In the genomic region with DNA sequence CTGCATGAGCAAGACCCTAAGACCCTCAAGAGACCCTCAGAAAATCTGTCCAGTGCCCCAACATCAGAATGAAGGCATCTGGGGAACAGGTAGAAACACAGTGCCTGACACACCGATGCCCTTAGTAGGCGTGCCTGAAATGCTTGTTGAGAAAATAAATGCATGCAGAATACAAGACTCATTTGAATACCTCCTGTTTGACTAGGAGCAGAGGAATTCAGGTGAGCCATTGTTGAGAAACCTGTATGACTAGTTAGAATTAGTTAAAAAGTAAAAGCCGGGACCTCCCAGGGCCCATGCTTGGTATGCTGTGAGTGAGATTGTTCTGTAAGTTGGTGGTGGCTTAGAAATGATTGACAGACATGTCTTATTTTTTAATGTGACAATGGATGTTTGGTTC, we compare ENCODE assay signal across 15 cellular contexts. TPM values are rescaled to one million over a fixed set of nuclear protein-coding genes. Genes with fewer than 3 reads are reported as not detected.
A peak's percentile ranks its signal among the peaks of the same experiment; 100 is the strongest.
DNase-seq lines count a peak whose midpoint lies in the region; ATAC-seq, FAIRE-seq and TF ChIP-seq lines count a peak whose summit lies in the region.
"Had no signal": no experiment of that assay in that cellular context is flagged by ENCODE, and none has a peak within 500 bp of the region (broad histone marks: within the 10 kb centered on the region; RNA-seq: fewer than 3 reads in every experiment).

No MANE protein-coding gene starts in this region.

- FAIRE-seq in bronchial epithelial cell (lab: Jason Lieb, UNC), result peak; percentile 93
- FAIRE-seq in GM12891 (lab: Jason Lieb, UNC), result no peak
- FAIRE-seq: GM18507 had no signal

- no peaks in the 10 kb centered on the region for H3K9me3 ChIP-seq in HUES6 (ENCODE audit: control insufficient read depth, insufficient read depth, low read depth, low read length)
- H3K9me3 ChIP-seq in upper lobe of right lung, result no peaks in the 10 kb centered on the region
- H3K9me3 ChIP-seq: gastroesophageal sphincter, left ventricle myocardium inferior, vagina had no signal

- H3K4me1 ChIP-seq in HUES6 (ENCODE audit: control insufficient read depth, insufficient read depth, low read length) (peaks cover 25% of the 10 kb centered on the region), upper lobe of right lung (peaks cover 14% of the 10 kb centered on the region)
- H3K4me1 ChIP-seq: gastroesophageal sphincter, left ventricle myocardium inferior, vagina had no signal

- intact Hi-C loops in left colon (cut with DNase I, micrococcal nuclease) (no loop called here), upper lobe of right lung (cut with DNase I) (no loop called here), cardiac septum (cut with DNase I) (no loop called here)

- peak; percentile 94 for DNase-seq in bronchial epithelial cell (ENCODE audit: low read depth)
- peak in 1 of 2 donors; percentile 49 for DNase-seq in left colon
- DNase-seq in upper lobe of right lung, result no peak
- no peak for DNase-seq in GM12891 (ENCODE audit: insufficient read length, low spot score)
- no peak for DNase-seq in cardiac septum (ENCODE audit: low spot score)
- DNase-seq in NCI-H748 (lab: John Stamatoyannopoulos, UW; ENCODE audit: unreplicated experiment), result no peak
- DNase-seq: CD4-positive, CD25-positive, alpha-beta regulatory T cell; effector memory CD4-positive, alpha-beta T cell; left ventricle myocardium inferior; right cardiac atrium had no signal

- H3K27me3 ChIP-seq in HUES6 (ENCODE audit: control insufficient read depth, insufficient read depth, low read length), result no peaks in the 10 kb centered on the region
- no peaks in the 10 kb centered on the region for H3K27me3 ChIP-seq in bronchial epithelial cell (ENCODE audit: control insufficient read depth, insufficient read depth, low read length)
- no peaks in the 10 kb centered on the region for H3K27me3 ChIP-seq in upper lobe of right lung
- H3K27me3 ChIP-seq: gastroesophageal sphincter, vagina had no signal

- H3K36me3 ChIP-seq in HUES6 (ENCODE audit: control insufficient read depth, insufficient read depth, low read length) (no peaks in the 10 kb centered on the region), bronchial epithelial cell (ENCODE audit: control insufficient read depth, insufficient read depth, low read length) (peaks cover 2% of the 10 kb centered on the region), upper lobe of right lung (no peaks in the 10 kb centered on the region)
- H3K36me3 ChIP-seq: gastroesophageal sphincter, left ventricle myocardium inferior, vagina had no signal

- TF ChIP-seq POLR2A in GM12891 (IDR thresholded peaks at IDR 0.05; ENCODE audit: low read depth, low read length), result no peak

- peak; percentile 91 for ATAC-seq in left colon
- peak; percentile 77 for ATAC-seq in upper lobe of right lung
- ATAC-seq: gastroesophageal sphincter, right cardiac atrium, SK-N-SH treated with all-trans-retinoic acid at 6 μM for 48 hours had no signal

- no peak overlapping the region for H3K27ac ChIP-seq in HUES6 (ENCODE audit: low read depth, low read length)
- no peak overlapping the region for H3K27ac ChIP-seq in upper lobe of right lung
- H3K27ac ChIP-seq: gastroesophageal sphincter, left ventricle myocardium inferior, vagina had no signal

- H3K4me3 ChIP-seq in HUES6 (ENCODE audit: low read depth, low read length) (peak overlapping the region; percentile 26; the same call in 1 of the 2 replicates), bronchial epithelial cell (ENCODE audit: low read depth, low read length) (no peak overlapping the region), upper lobe of right lung (no peak overlapping the region)
- H3K4me3 ChIP-seq: gastroesophageal sphincter, left ventricle myocardium inferior, vagina had no signal

- no peak overlapping the region for H3K9ac ChIP-seq in HUES6 (ENCODE audit: low read length)

- no peak for TF ChIP-seq CTCF in bronchial epithelial cell (IDR thresholded peaks at IDR 0.05; ENCODE audit: insufficient read depth, low read length, severe bottlenecking)
- no peak for TF ChIP-seq CTCF in upper lobe of right lung (IDR thresholded peaks at IDR 0.05)

TF ChIP-seq in GM12891, 5 proteins besides CTCF, POLR2A, EP300 and RAD21:
- TF ChIP-seq POLR2AphosphoS5 (IDR thresholded peaks at IDR 0.05; ENCODE audit: low read depth, low read length) (no peak), SPI1 (IDR thresholded peaks at IDR 0.05; ENCODE audit: low read depth, low read length) (no peak), PAX5 (IDR thresholded peaks at IDR 0.05; ENCODE audit: insufficient read depth, low read length, severe bottlenecking) (no peak)

RNA-seq across cellular contexts. Expression of a gene that starts 55.0 kb away (rescaled TPM):
- total RNA-seq in bronchial epithelial cell (20.8 and 23.2 TPM in 2 replicates), left colon (10 to 100 TPM; 18.7 to 38.3 TPM), upper lobe of right lung (94.2 TPM), cardiac septum (0.51 TPM)
- 1.9 TPM for polyA plus RNA-seq in GM12891 (2012; ENCODE audit: low read depth, missing spikeins)

Comparison
In these comparisons a context has a peak if more than half of its experiments do, and no peak if none do; other contexts are left out.
1. RNA of a gene that starts 55.0 kb away (total RNA-seq): 94.2 TPM in upper lobe of right lung (single experiment), 18.7 to 38.3 TPM in left colon and 20.8 to 23.2 TPM in bronchial epithelial cell; 0.51 TPM in cardiac septum (single experiment); every median in the first group is over 10 times any median in the second.